Comparison of ENCODE assay signal across 21 cellular contexts in genomic region chr10:96420610-96421009, GRCh38.
DNase-seq lines count a peak whose midpoint lies in the region; FAIRE-seq and TF ChIP-seq lines count a peak whose summit lies in the region.
"Had no signal": no experiment of that assay in that cellular context is flagged by ENCODE, and none has a peak within 500 bp of the region (broad histone marks: within the 10 kb centered on the region; RNA-seq: fewer than 3 reads in every experiment).

No MANE protein-coding gene starts in this region.

- TF ChIP-seq CTCF in esophagus muscularis mucosa (IDR thresholded peaks at IDR 0.05), result no peak
- no peak for TF ChIP-seq CTCF in nephron progenitor cell (IDR thresholded peaks at IDR 0.05)
- TF ChIP-seq CTCF in dorsolateral prefrontal cortex (IDR thresholded peaks at IDR 0.05 in 54 of 56, conservative IDR thresholded peaks at IDR 0.05 in 2 of 56; ENCODE audit: low read depth in 1 of 56, partially characterized antibody in 56 of 56), result no peak

- FAIRE-seq in GM12892 (lab: Jason Lieb, UNC), result peak; percentile 21
- FAIRE-seq: A204.1, D721Med, G401.6, GM12891, H1, HTR-8/SVneo had no signal

- H3K36me3 ChIP-seq in esophagus muscularis mucosa, result no peaks in the 10 kb centered on the region
- H3K36me3 ChIP-seq: HAP-1 had no signal

- no peak overlapping the region for H3K4me3 ChIP-seq in esophagus muscularis mucosa
- no peak overlapping the region for H3K4me3 ChIP-seq in dorsolateral prefrontal cortex
- H3K4me3 ChIP-seq: HAP-1 had no signal

- 85% methylated on average over 11 of the region's 11 CpGs for WGBS in esophagus muscularis mucosa

- intact Hi-C loops in esophagus muscularis mucosa (cut with DNase I), result no loop called here
- intact Hi-C loops in dorsolateral prefrontal cortex (cut with DNase I), result no loop called here

- H3K27ac Mint-ChIP-seq in nephron progenitor cell, result peak overlapping the region; percentile 76
- H3K27ac Mint-ChIP-seq: B cell; CD4-positive, alpha-beta memory T cell had no signal

- H3K4me1 Mint-ChIP-seq in nephron progenitor cell, result peaks cover 23% of the 10 kb centered on the region
- H3K4me1 Mint-ChIP-seq: B cell; CD4-positive, alpha-beta memory T cell had no signal

- H3K4me3 Mint-ChIP-seq in nephron progenitor cell, result no peak overlapping the region
- H3K4me3 Mint-ChIP-seq: B cell; CD4-positive, alpha-beta memory T cell had no signal

- H3K27me3 ChIP-seq in esophagus muscularis mucosa (peaks cover 0 to 7% (median 0%) of the 10 kb centered on the region in 4 donors), dorsolateral prefrontal cortex (peaks cover 0 to 4% (median 0%) of the 10 kb centered on the region in 45 donors)

- TF ChIP-seq EP300 in esophagus muscularis mucosa (IDR thresholded peaks at IDR 0.05), result no peak

- no peak for DNase-seq in GM12892 (ENCODE audit: insufficient read length)
- DNase-seq in NCI-H82 treated with DMSO at 0.1 percent for 48 hours (lab: John Stamatoyannopoulos, UW; ENCODE audit: unreplicated experiment), result peak; percentile 39
- DNase-seq in esophagus muscularis mucosa (ENCODE audit: extremely low spot score), result peak; percentile 82
- DNase-seq in nephron progenitor cell, result no peak
- DNase-seq in activated CD4-positive, alpha-beta T cell treated with anti-CD3 and anti-CD28 coated beads, Interleukin-2, amount 50 U/mL, for 1 hour, result no peak
- DNase-seq in dorsolateral prefrontal cortex, result no peak
- DNase-seq in iPS-NIHi11 (ENCODE audit: low spot score), result no peak
- DNase-seq: CD4-positive, alpha-beta memory T cell; COR-L47; DMS153; DMS79 treated with DMSO at 0.1 percent for 48 hours; EL had no signal

- peaks cover 9 to 12% (median 11%) of the 10 kb centered on the region in 4 donors for H3K4me1 ChIP-seq in esophagus muscularis mucosa
- H3K4me1 ChIP-seq: HAP-1 had no signal

- H3K27ac ChIP-seq in esophagus muscularis mucosa (replicated peaks in 1 of 4) (no peak overlapping the region), dorsolateral prefrontal cortex (no peak overlapping the region)
- H3K27ac ChIP-seq: C4-2B had no signal

- H3K9me3 ChIP-seq in esophagus muscularis mucosa, result no peaks in the 10 kb centered on the region
- H3K9me3 ChIP-seq: HAP-1 had no signal

- no peaks in the 10 kb centered on the region for H3K9me3 Mint-ChIP-seq in nephron progenitor cell
- H3K9me3 Mint-ChIP-seq: CD4-positive, alpha-beta memory T cell had no signal

- TF ChIP-seq POLR2A in GM12892 (IDR thresholded peaks at IDR 0.05; ENCODE audit: low read depth, low read length) (no peak), esophagus muscularis mucosa (IDR thresholded peaks at IDR 0.05; ENCODE audit: low read depth) (no peak)

- H3K36me3 Mint-ChIP-seq in nephron progenitor cell (ENCODE audit: low read depth), result no peaks in the 10 kb centered on the region
- H3K36me3 Mint-ChIP-seq: CD4-positive, alpha-beta memory T cell had no signal

- no peaks in the 10 kb centered on the region for H3K27me3 Mint-ChIP-seq in nephron progenitor cell (ENCODE audit: low read depth, poor library complexity)

Comparison
In these comparisons a context has a peak if more than half of its experiments do, and no peak if none do; other contexts are left out.
1. DNase-seq: peak in NCI-H82 treated with DMSO at 0.1 percent for 48 hours (single experiment) and esophagus muscularis mucosa (single experiment); none in GM12892 (single experiment), nephron progenitor cell (single experiment), activated CD4-positive, alpha-beta T cell treated with anti-CD3 and anti-CD28 coated beads, Interleukin-2, amount 50 U/mL, for 1 hour (single experiment), dorsolateral prefrontal cortex (0 of 10) and iPS-NIHi11 (single experiment).